21 cellular contexts compared by ENCODE assay signal in genomic region chr19:634975-635652, GRCh38. TPM values are rescaled to one million over a fixed set of nuclear protein-coding genes. Genes with fewer than 3 reads are reported as not detected.
DNase-seq lines count a peak whose midpoint lies in the region; ATAC-seq, FAIRE-seq and TF ChIP-seq lines count a peak whose summit lies in the region.
"Had no signal": no experiment of that assay in that cellular context is flagged by ENCODE, and none has a peak within 500 bp of the region (broad histone marks: within the 10 kb centered on the region; RNA-seq: fewer than 3 reads in every experiment).

No MANE protein-coding gene starts in this region.

- H3K4me1 Mint-ChIP-seq in nephron: peaks cover 5% of the 10 kb centered on the region

- peaks cover 4% of the 10 kb centered on the region for H3K36me3 Mint-ChIP-seq in nephron (ENCODE audit: low read depth)

- H3K27me3 Mint-ChIP-seq in nephron (ENCODE audit: low read depth): peaks cover 18% of the 10 kb centered on the region
- H3K27me3 Mint-ChIP-seq: B cell had no signal

- TF ChIP-seq CTCF in A549 (IDR thresholded peaks at IDR 0.05): no peak
- TF ChIP-seq CTCF in HEK293 (tag by site-specific recombination; IDR thresholded peaks at IDR 0.05): no peak
- no peak for TF ChIP-seq CTCF in K562 (IDR thresholded peaks at IDR 0.05 in 2 of 3, conservative IDR thresholded peaks at IDR 0.05 in 1 of 3; ENCODE audit: insufficient read depth in 2 of 3, low read depth in 1 of 3, low read length in 3 of 3)
- no peak for TF ChIP-seq CTCF in nephron (IDR thresholded peaks at IDR 0.05; ENCODE audit: unreplicated experiment in 3 of 3)

- no TSS peak for BruUV-seq in K562 (replicated peaks; lab: Mats Ljungman, UMichigan)

- no peaks in the 10 kb centered on the region for H3K27me3 ChIP-seq in K562 (ENCODE audit: control insufficient read depth in 2 of 2, insufficient read depth in 2 of 2, low read length in 2 of 2)
- H3K27me3 ChIP-seq: SJSA1 had no signal

- POLR2A ChIA-PET in A549 (lab: Yijun Ruan, JAX): interaction anchor here (1.2 kb wide), 1 partner anchor 28 kb away, joined by 3 read pairs; no protein-coding TSS in a partner anchor
- POLR2A ChIA-PET in HEK293 (lab: Yijun Ruan, JAX): no interaction called here
- POLR2A ChIA-PET in K562 (lab: Yijun Ruan, JAX): interaction anchor here (0.6 to 1.2 kb wide), 2 partner anchors 13 to 25 kb away, joined by 3 read pairs; no protein-coding TSS in a partner anchor

- peak overlapping the region; percentile 98; the same call in 2 of the 3 replicates for H3K4me2 ChIP-seq in A549
- H3K4me2 ChIP-seq in K562 (ENCODE audit: insufficient read depth, low read length): no peak overlapping the region

- CTCF ChIA-PET in A549 (lab: Yijun Ruan, JAX): interaction anchor here (1.3 to 1.8 kb wide), 2 partner anchors 12 to 47 kb away, joined by 4 to 5 read pairs; no protein-coding TSS in a partner anchor
- CTCF ChIA-PET in HEK293 (lab: Yijun Ruan, JAX): no interaction called here
- CTCF ChIA-PET in K562 (lab: Yijun Ruan, JAX; ENCODE audit: low intra/inter-chr PET ratio): no interaction called here

- H2AFZ ChIP-seq in K562 (ENCODE audit: low read depth, low read length): no peak overlapping the region

- no peaks in the 10 kb centered on the region for H4K20me1 ChIP-seq in K562 (replicated peaks; ENCODE audit: control insufficient read depth, insufficient read depth, low read length)

- WGBS in A549 (ENCODE audit: missing lambda C conversion rate): 72% methylated on average over 10 of the region's 16 CpGs
- WGBS in K562 (ENCODE audit: insufficient coverage, low coverage, missing lambda C conversion rate): 85% methylated on average over 14 of the region's 16 CpGs

- FAIRE-seq in A549 (lab: Jason Lieb, UNC): no peak
- no peak for FAIRE-seq in K562 (lab: Jason Lieb, UNC)
- no peak for FAIRE-seq in frontal cortex (lab: Jason Lieb, UNC)
- FAIRE-seq: D721Med had no signal

- no peaks in the 10 kb centered on the region for H3K9me3 Mint-ChIP-seq in nephron
- H3K9me3 Mint-ChIP-seq: CD8-positive, alpha-beta T cell had no signal

- peak overlapping the region in 1 of 2 experiments; percentile 17; a peak in 1 of 4 replicates for H3K9ac ChIP-seq in K562 (ENCODE audit: insufficient read depth in 1 of 2, low read depth in 2 of 2, low read length in 2 of 2)

- peak overlapping the region; percentile 21 to 97; a peak in 4 of 6 replicates for H3K27ac ChIP-seq in A549
- H3K27ac ChIP-seq in HEK293 (ENCODE audit: extremely low read depth, low read depth, low read length): no peak overlapping the region
- no peak overlapping the region for H3K27ac ChIP-seq in K562 (ENCODE audit: extremely low read depth, low read depth, low read length)
- H3K27ac ChIP-seq in substantia nigra (ENCODE audit: low read depth, low read length, poor library complexity, severe bottlenecking): no peak overlapping the region
- H3K27ac ChIP-seq: SJSA1 had no signal

- no peak for TF ChIP-seq POLR2A in A549 (IDR thresholded peaks at IDR 0.05; ENCODE audit: low read length)
- TF ChIP-seq POLR2A in K562 (conservative IDR thresholded peaks at IDR 0.05): no peak

- DNase-seq in A549 (ENCODE audit: low read depth in 1 of 2, low spot score in 1 of 2): peak in 1 of 2 experiments; percentile 63
- DNase-seq in K562 (ENCODE audit: extremely low read depth in 1 of 4, low spot score in 3 of 4): no peak
- no peak for DNase-seq in substantia nigra (lab: John Stamatoyannopoulos, UW)
- DNase-seq in Ammon's horn (ENCODE audit: low spot score): no peak
- no peak for DNase-seq in frontal cortex (ENCODE audit: low spot score in 2 of 2)
- DNase-seq: ACHN; CD8-positive, alpha-beta T cell; DMS79 treated with DMSO at 0.1 percent for 48 hours; GF-D8; Karpas-422; NCI-H187 treated with DMSO at 0.1 percent for 48 hours; NCI-H2171 treated with DMSO at 0.1 percent for 48 hours; NCI-H82 had no signal

- peaks cover 33% of the 10 kb centered on the region for H3K79me2 ChIP-seq in K562 (ENCODE audit: control insufficient read depth, insufficient read depth, low read length)

- in situ Hi-C loops in K562 (cut with MboI): no loop called here

- intact Hi-C loops in K562 (cut with micrococcal nuclease): no loop called here

- H3K4me3 Mint-ChIP-seq in nephron: peak overlapping the region; percentile 56 to 96 (median 58)
- H3K4me3 Mint-ChIP-seq: CD8-positive, alpha-beta T cell had no signal

- no peak for TF ChIP-seq EP300 in A549 (IDR thresholded peaks at IDR 0.05)
- no peak for TF ChIP-seq EP300 in K562 (IDR thresholded peaks at IDR 0.05; ENCODE audit: low read length)

- H3K27ac Mint-ChIP-seq in nephron: no peak overlapping the region
- H3K27ac Mint-ChIP-seq: B cell; CD8-positive, alpha-beta T cell had no signal

- no peak for ATAC-seq in A549
- no peak for ATAC-seq in K562
- ATAC-seq in GM21825 (IDR thresholded peaks at IDR 0.05; ENCODE audit: unreplicated experiment): no peak
- ATAC-seq: CD8-positive, alpha-beta T cell had no signal

- H3K36me3 ChIP-seq in HEK293 (ENCODE audit: control insufficient read depth in 2 of 2, insufficient read depth in 1 of 2, low read length in 2 of 2) (peaks cover 8 to 15% of the 10 kb centered on the region in 2 experiments; a peak in 2 of 3 replicates), K562 (ENCODE audit: control insufficient read depth, insufficient read depth, low read length) (peaks cover 21% of the 10 kb centered on the region; the same call in 2 of the 3 replicates)

- TF ChIP-seq RAD21 in A549 (conservative IDR thresholded peaks at IDR 0.05 in 1 of 2, IDR thresholded peaks at IDR 0.05 in 1 of 2) (no peak), K562 (CRISPR knock-in tag; conservative IDR thresholded peaks at IDR 0.05 in 1 of 2, IDR thresholded peaks at IDR 0.05 in 1 of 2) (no peak)

- H3K9me3 ChIP-seq in A549: no peaks in the 10 kb centered on the region
- H3K9me3 ChIP-seq in HEK293 (ENCODE audit: control insufficient read depth, insufficient read depth, low read depth, low read length): no peaks in the 10 kb centered on the region
- no peaks in the 10 kb centered on the region for H3K9me3 ChIP-seq in K562 (replicated peaks; ENCODE audit: control insufficient read depth, insufficient read depth, low read depth, low read length)
- H3K9me3 ChIP-seq: SJSA1 had no signal

- no peaks in the 10 kb centered on the region for H3K9me1 ChIP-seq in K562 (ENCODE audit: control insufficient read depth, insufficient read depth, low read length)

- peaks cover 28% of the 10 kb centered on the region for H3K4me1 ChIP-seq in A549
- H3K4me1 ChIP-seq in HEK293 (ENCODE audit: control insufficient read depth, insufficient read depth, low read length): peaks cover 3% of the 10 kb centered on the region; the same call in 1 of the 2 replicates
- peaks cover 4 to 58% of the 10 kb centered on the region in 2 experiments; a peak in 4 of 5 replicates for H3K4me1 ChIP-seq in K562 (replicated peaks in 1 of 2; ENCODE audit: control insufficient read depth in 2 of 2, insufficient read depth in 2 of 2, low read length in 2 of 2)

- H3K4me3 ChIP-seq in A549 (no peak overlapping the region), HEK293 (ENCODE audit: low read depth, low read length) (no peak overlapping the region), K562 (no peak overlapping the region)
- H3K4me3 ChIP-seq: SJSA1 had no signal

RNA-seq across cellular contexts. Expression of gene POLRMT, which starts 1.8 kb away (rescaled TPM):
- polyA plus RNA-seq in A549 (2011; rRNA removed) (41.9 and 59.8 TPM in 2 replicates), A549 (2017; fragmentation: RNase III; extraction: RNeasy Plus Mini Kit Qiagen cat#74134 plus additional on column Dnase treatment) (65.0 to 68.8 TPM (median 66.5 TPM) in 3 replicates), K562 (2011; rRNA removed) (60.8 and 111 TPM in 2 replicates), K562 (2014; fragmentation: Illumina TruSeq; extraction: Trizol) (71.8 and 99.5 TPM in 2 replicates), K562 (2014; fragmentation: Nextera tagmentation; extraction: Ambion mirVana) (10 to 100 TPM; 30.3 to 34.0 TPM), K562 (2014; rRNA removed) (67.5 and 88.4 TPM in 2 replicates)
- polyA plus RNA-seq in A549 (2012; cell fraction: cytosol; rRNA removed): 58.8 and 76.2 TPM in 2 replicates
- polyA plus RNA-seq in A549 (2012; cell fraction: nucleus; rRNA removed): 187 and 288 TPM in 2 replicates
- polyA minus RNA-seq in A549 (2011; rRNA and poly(A)+ RNA removed): 192 and 233 TPM in 2 replicates
- total RNA-seq in K562 (2011; cell fraction: chromatin; rRNA removed; ENCODE audit: low replicate concordance): 71.2 and 248 TPM in 2 replicates
- 221 and 235 TPM in 2 replicates for total RNA-seq in K562 (2011; cell fraction: nucleolus; rRNA removed)
- total RNA-seq in K562 (2011; cell fraction: nucleoplasm; rRNA removed): 86.3 and 109 TPM in 2 replicates
- total RNA-seq in K562 (2014; rRNA removed) (82.8 and 96.5 TPM in 2 replicates), K562 (2014; rRNA removed; fragmentation: Illumina TruSeq; extraction: Trizol) (33.4 and 49.3 TPM in 2 replicates), K562 (2015; rRNA removed; fragmentation: Illumina TruSeq; extraction: Trizol) (61.9 and 68.0 TPM in 2 replicates), K562 (2021) (134 and 144 TPM in 2 replicates), frontal cortex (15.9 TPM)
- 39.8 and 94.7 TPM in 2 replicates for polyA plus RNA-seq in K562 (2011; cell fraction: cytosol; rRNA removed)
- polyA plus RNA-seq in K562 (2011; cell fraction: nucleus; rRNA removed): 319 and 523 TPM in 2 replicates
- 95.6 and 140 TPM in 2 replicates for polyA plus RNA-seq in K562 (2012)
- 60.0 and 108 TPM in 2 replicates for polyA minus RNA-seq in K562 (2011; rRNA and poly(A)+ RNA removed)
- polyA minus RNA-seq in K562 (2011; cell fraction: cytosol; rRNA and poly(A)+ RNA removed): 88.4 and 105 TPM in 2 replicates
- polyA minus RNA-seq in K562 (2011; cell fraction: nucleus; rRNA and poly(A)+ RNA removed): 57.5 and 62.3 TPM in 2 replicates

RNA-seq across cellular contexts. Expression of gene FGF22, which starts 4.6 kb away (rescaled TPM):
- polyA plus RNA-seq in A549 (2011; rRNA removed) (0.13 TPM in 1 of 2 replicates, not detected in the other), A549 (2017; fragmentation: RNase III; extraction: RNeasy Plus Mini Kit Qiagen cat#74134 plus additional on column Dnase treatment) (0.79 to 1.1 TPM (median 1.0 TPM) in 3 replicates), K562 (2011; rRNA removed) (0.14 and 0.24 TPM in 2 replicates), K562 (2014; fragmentation: Illumina TruSeq; extraction: Trizol) (0.14 TPM in 1 of 2 replicates, not detected in the other), K562 (2014; fragmentation: Nextera tagmentation; extraction: Ambion mirVana) (not detected), K562 (2014; rRNA removed) (1.6 and 2.2 TPM in 2 replicates)
- 0.28 and 0.39 TPM in 2 replicates for polyA plus RNA-seq in A549 (2012; cell fraction: cytosol; rRNA removed)
- polyA plus RNA-seq in A549 (2012; cell fraction: nucleus; rRNA removed): 1.5 and 1.7 TPM in 2 replicates
- not detected in 2 replicates for polyA minus RNA-seq in A549 (2011; rRNA and poly(A)+ RNA removed)
- total RNA-seq in K562 (2011; cell fraction: chromatin; rRNA removed; ENCODE audit: low replicate concordance): 2.3 and 4.6 TPM in 2 replicates
- total RNA-seq in K562 (2011; cell fraction: nucleolus; rRNA removed): 3.2 and 3.7 TPM in 2 replicates
- total RNA-seq in K562 (2011; cell fraction: nucleoplasm; rRNA removed): 2.6 and 4.0 TPM in 2 replicates
- total RNA-seq in K562 (2014; rRNA removed) (0.49 and 1.7 TPM in 2 replicates), K562 (2014; rRNA removed; fragmentation: Illumina TruSeq; extraction: Trizol) (not detected in 2 replicates), K562 (2015; rRNA removed; fragmentation: Illumina TruSeq; extraction: Trizol) (0.25 TPM in 1 of 2 replicates, not detected in the other), K562 (2021) (0.58 and 0.86 TPM in 2 replicates), frontal cortex (under 0.01 TPM)
- polyA plus RNA-seq in K562 (2011; cell fraction: cytosol; rRNA removed): 0.18 and 0.34 TPM in 2 replicates
- polyA plus RNA-seq in K562 (2011; cell fraction: nucleus; rRNA removed): 1.5 and 3.3 TPM in 2 replicates
- polyA plus RNA-seq in K562 (2012): 0.60 and 0.89 TPM in 2 replicates
- polyA minus RNA-seq in K562 (2011; rRNA and poly(A)+ RNA removed): not detected in 2 replicates
- not detected in 2 replicates for polyA minus RNA-seq in K562 (2011; cell fraction: cytosol; rRNA and poly(A)+ RNA removed)
- 0.33 and 0.40 TPM in 2 replicates for polyA minus RNA-seq in K562 (2011; cell fraction: nucleus; rRNA and poly(A)+ RNA removed)
- total RNA-seq: H4, NCI-H460 had no signal

RNA-seq across cellular contexts. Expression of gene RNF126, which starts 27.9 kb away (rescaled TPM):
- polyA plus RNA-seq in A549 (2011; rRNA removed) (3.1 and 4.9 TPM in 2 replicates), A549 (2017; fragmentation: RNase III; extraction: RNeasy Plus Mini Kit Qiagen cat#74134 plus additional on column Dnase treatment) (35.0 to 36.3 TPM (median 35.4 TPM) in 3 replicates), K562 (2011; rRNA removed) (6.5 and 12.3 TPM in 2 replicates), K562 (2014; fragmentation: Illumina TruSeq; extraction: Trizol) (9.1 and 34.6 TPM in 2 replicates), K562 (2014; fragmentation: Nextera tagmentation; extraction: Ambion mirVana) (under 1 TPM; 0.27 to 0.36 TPM), K562 (2014; rRNA removed) (79.0 and 87.6 TPM in 2 replicates)
- polyA plus RNA-seq in A549 (2012; cell fraction: cytosol; rRNA removed): 43.6 and 53.5 TPM in 2 replicates
- polyA plus RNA-seq in A549 (2012; cell fraction: nucleus; rRNA removed): 71.1 and 89.5 TPM in 2 replicates
- 2.4 and 5.0 TPM in 2 replicates for polyA minus RNA-seq in A549 (2011; rRNA and poly(A)+ RNA removed)
- total RNA-seq in K562 (2011; cell fraction: chromatin; rRNA removed; ENCODE audit: low replicate concordance): 35.2 and 104 TPM in 2 replicates
- 88.7 and 118 TPM in 2 replicates for total RNA-seq in K562 (2011; cell fraction: nucleolus; rRNA removed)
- 57.0 and 58.7 TPM in 2 replicates for total RNA-seq in K562 (2011; cell fraction: nucleoplasm; rRNA removed)
- total RNA-seq in K562 (2014; rRNA removed) (101 and 128 TPM in 2 replicates), K562 (2014; rRNA removed; fragmentation: Illumina TruSeq; extraction: Trizol) (6.6 and 7.6 TPM in 2 replicates), K562 (2015; rRNA removed; fragmentation: Illumina TruSeq; extraction: Trizol) (26.2 and 31.8 TPM in 2 replicates), K562 (2021) (85.7 and 95.8 TPM in 2 replicates), frontal cortex (17.5 TPM)
- polyA plus RNA-seq in K562 (2011; cell fraction: cytosol; rRNA removed): 22.5 and 58.3 TPM in 2 replicates
- 48.9 and 104 TPM in 2 replicates for polyA plus RNA-seq in K562 (2011; cell fraction: nucleus; rRNA removed)
- polyA plus RNA-seq in K562 (2012): 65.9 and 76.9 TPM in 2 replicates
- 1.7 and 4.6 TPM in 2 replicates for polyA minus RNA-seq in K562 (2011; rRNA and poly(A)+ RNA removed)
- 20.2 and 32.4 TPM in 2 replicates for polyA minus RNA-seq in K562 (2011; cell fraction: cytosol; rRNA and poly(A)+ RNA removed)
- polyA minus RNA-seq in K562 (2011; cell fraction: nucleus; rRNA and poly(A)+ RNA removed): 34.3 and 38.8 TPM in 2 replicates

RNA-seq across cellular contexts. Expression of gene FSTL3, which starts 41.1 kb away (rescaled TPM):
- polyA plus RNA-seq in A549 (2011; rRNA removed): 45.5 and 58.1 TPM in 2 replicates
- polyA plus RNA-seq in A549 (2012; cell fraction: cytosol; rRNA removed): 109 and 193 TPM in 2 replicates
- polyA plus RNA-seq in A549 (2012; cell fraction: nucleus; rRNA removed): 322 and 573 TPM in 2 replicates
- 110 to 131 TPM (median 118 TPM) in 3 replicates for polyA plus RNA-seq in A549 (2017; fragmentation: RNase III; extraction: RNeasy Plus Mini Kit Qiagen cat#74134 plus additional on column Dnase treatment)
- 32.4 and 35.3 TPM in 2 replicates for polyA minus RNA-seq in A549 (2011; rRNA and poly(A)+ RNA removed)
- 3.0 and 7.7 TPM in 2 replicates for total RNA-seq in K562 (2011; cell fraction: chromatin; rRNA removed; ENCODE audit: low replicate concordance)
- 9.3 and 12.7 TPM in 2 replicates for total RNA-seq in K562 (2011; cell fraction: nucleolus; rRNA removed)
- 5.3 and 7.4 TPM in 2 replicates for total RNA-seq in K562 (2011; cell fraction: nucleoplasm; rRNA removed)
- total RNA-seq in K562 (2014; rRNA removed): 5.3 and 7.8 TPM in 2 replicates
- 1.3 and 2.0 TPM in 2 replicates for total RNA-seq in K562 (2014; rRNA removed; fragmentation: Illumina TruSeq; extraction: Trizol)
- 4.5 and 4.6 TPM in 2 replicates for total RNA-seq in K562 (2015; rRNA removed; fragmentation: Illumina TruSeq; extraction: Trizol)
- total RNA-seq in K562 (2021): 5.7 and 6.6 TPM in 2 replicates
- polyA plus RNA-seq in K562 (2011; rRNA removed): 3.9 and 5.2 TPM in 2 replicates
- polyA plus RNA-seq in K562 (2011; cell fraction: cytosol; rRNA removed): 8.1 and 20.9 TPM in 2 replicates
- polyA plus RNA-seq in K562 (2011; cell fraction: nucleus; rRNA removed): 26.1 and 42.9 TPM in 2 replicates
- 7.1 and 8.8 TPM in 2 replicates for polyA plus RNA-seq in K562 (2012)
- polyA plus RNA-seq in K562 (2014; fragmentation: Illumina TruSeq; extraction: Trizol): 2.2 and 4.6 TPM in 2 replicates
- polyA plus RNA-seq in K562 (2014; fragmentation: Nextera tagmentation; extraction: Ambion mirVana): under 1 TPM in 1 of 2 experiments, not detected in 1; 0.35 TPM
- 6.8 and 8.0 TPM in 2 replicates for polyA plus RNA-seq in K562 (2014; rRNA removed)
- polyA minus RNA-seq in K562 (2011; rRNA and poly(A)+ RNA removed): 2.2 and 2.9 TPM in 2 replicates
- 5.1 and 7.8 TPM in 2 replicates for polyA minus RNA-seq in K562 (2011; cell fraction: cytosol; rRNA and poly(A)+ RNA removed)
- polyA minus RNA-seq in K562 (2011; cell fraction: nucleus; rRNA and poly(A)+ RNA removed): 3.2 and 4.0 TPM in 2 replicates
- 2.0 TPM for total RNA-seq in frontal cortex

RNA-seq across cellular contexts. Expression of gene HCN2, which starts 45.4 kb away (rescaled TPM):
- polyA plus RNA-seq in A549 (2011; rRNA removed): 2.7 and 7.1 TPM in 2 replicates
- 11.4 and 16.3 TPM in 2 replicates for polyA plus RNA-seq in A549 (2012; cell fraction: cytosol; rRNA removed)
- 13.9 and 20.2 TPM in 2 replicates for polyA plus RNA-seq in A549 (2012; cell fraction: nucleus; rRNA removed)
- 23.2 to 24.8 TPM (median 24.7 TPM) in 3 replicates for polyA plus RNA-seq in A549 (2017; fragmentation: RNase III; extraction: RNeasy Plus Mini Kit Qiagen cat#74134 plus additional on column Dnase treatment)
- 15.7 and 22.3 TPM in 2 replicates for polyA minus RNA-seq in A549 (2011; rRNA and poly(A)+ RNA removed)
- 2.7 and 8.1 TPM in 2 replicates for total RNA-seq in K562 (2011; cell fraction: chromatin; rRNA removed; ENCODE audit: low replicate concordance)
- total RNA-seq in K562 (2011; cell fraction: nucleolus; rRNA removed): 6.2 and 7.2 TPM in 2 replicates
- total RNA-seq in K562 (2011; cell fraction: nucleoplasm; rRNA removed): 3.6 and 3.7 TPM in 2 replicates
- total RNA-seq in K562 (2014; rRNA removed): 0.82 and 1.3 TPM in 2 replicates
- total RNA-seq in K562 (2014; rRNA removed; fragmentation: Illumina TruSeq; extraction: Trizol): 0.29 and 0.40 TPM in 2 replicates
- total RNA-seq in K562 (2015; rRNA removed; fragmentation: Illumina TruSeq; extraction: Trizol): 0.29 and 0.30 TPM in 2 replicates
- total RNA-seq in K562 (2021): 3.9 and 4.2 TPM in 2 replicates
- 0.64 and 0.76 TPM in 2 replicates for polyA plus RNA-seq in K562 (2011; rRNA removed)
- polyA plus RNA-seq in K562 (2011; cell fraction: cytosol; rRNA removed): 1.1 and 1.5 TPM in 2 replicates
- polyA plus RNA-seq in K562 (2011; cell fraction: nucleus; rRNA removed): 3.0 and 3.9 TPM in 2 replicates
- polyA plus RNA-seq in K562 (2012): 1.6 and 1.7 TPM in 2 replicates
- polyA plus RNA-seq in K562 (2014; fragmentation: Illumina TruSeq; extraction: Trizol): 0.91 and 1.9 TPM in 2 replicates
- not detected for polyA plus RNA-seq in K562 (2014; fragmentation: Nextera tagmentation; extraction: Ambion mirVana)
- polyA plus RNA-seq in K562 (2014; rRNA removed): 0.86 and 1.2 TPM in 2 replicates
- polyA minus RNA-seq in K562 (2011; rRNA and poly(A)+ RNA removed): 1.3 and 1.6 TPM in 2 replicates
- polyA minus RNA-seq in K562 (2011; cell fraction: cytosol; rRNA and poly(A)+ RNA removed): 2.3 and 3.5 TPM in 2 replicates
- 1.5 and 2.2 TPM in 2 replicates for polyA minus RNA-seq in K562 (2011; cell fraction: nucleus; rRNA and poly(A)+ RNA removed)
- 6.1 TPM for total RNA-seq in frontal cortex

Comparison
In these comparisons a context has a peak if more than half of its experiments do, and no peak if none do; other contexts are left out.
1. H3K27ac ChIP-seq: peak in A549 (2 of 2); none in HEK293 (single experiment), K562 (single experiment) and substantia nigra (single experiment).